ENCODE assay signal across 8 cellular contexts in genomic region chr1:181676269-181676668, GRCh38.
DNase-seq lines count a peak whose midpoint lies in the region; ATAC-seq and TF ChIP-seq lines count a peak whose summit lies in the region.

No MANE protein-coding gene starts in this region.

- H3K27ac ChIP-seq in esophagus muscularis mucosa (replicated peaks in 1 of 4): no peak overlapping the region

- ATAC-seq in HG02642 (IDR thresholded peaks at IDR 0.05; ENCODE audit: poor library complexity, unreplicated experiment) (peak; percentile 62), sciatic nerve (peak; percentile 46), HG02588 (IDR thresholded peaks at IDR 0.05; ENCODE audit: unreplicated experiment) (no peak), GM18858 (IDR thresholded peaks at IDR 0.05; ENCODE audit: unreplicated experiment) (no peak)

- intact Hi-C loops in esophagus muscularis mucosa (cut with DNase I) (loop anchor here (1.0 kb wide), 1 partner anchor 197 kb away; no protein-coding TSS in a partner anchor), sciatic nerve (cut with DNase I) (no loop called here)

- no peak overlapping the region for H3K4me3 ChIP-seq in esophagus muscularis mucosa

- peak; percentile 45 to 64 (median 51) for TF ChIP-seq CTCF in esophagus muscularis mucosa (IDR thresholded peaks at IDR 0.05)

- no peaks in the 10 kb centered on the region for H3K9me3 ChIP-seq in esophagus muscularis mucosa

- DNase-seq in SHP77 (lab: John Stamatoyannopoulos, UW): peak; percentile 2 to 38
- DNase-seq in SHP77 treated with DMSO at 0.1 percent for 48 hours (lab: John Stamatoyannopoulos, UW): no peak
- peak; percentile 12 for DNase-seq in NCI-H748 treated with DMSO at 0.1 percent for 48 hours (lab: John Stamatoyannopoulos, UW)
- DNase-seq in esophagus muscularis mucosa (ENCODE audit: extremely low spot score): no peak
- DNase-seq in sciatic nerve (ENCODE audit: low spot score): no peak

- no peaks in the 10 kb centered on the region for H3K36me3 ChIP-seq in esophagus muscularis mucosa

- WGBS in esophagus muscularis mucosa: 34% methylated on average over 6 of the region's 6 CpGs

- no peaks in the 10 kb centered on the region for H3K27me3 ChIP-seq in esophagus muscularis mucosa

- TF ChIP-seq EP300 in esophagus muscularis mucosa (IDR thresholded peaks at IDR 0.05): no peak

- TF ChIP-seq POLR2A in esophagus muscularis mucosa (IDR thresholded peaks at IDR 0.05; ENCODE audit: low read depth): no peak

- H3K4me1 ChIP-seq in esophagus muscularis mucosa: no peaks in the 10 kb centered on the region

Comparison
In these comparisons a context has a peak if more than half of its experiments do, and no peak if none do; other contexts are left out.
1. DNase-seq: peak in SHP77 (2 of 2) and NCI-H748 treated with DMSO at 0.1 percent for 48 hours (single experiment); none in SHP77 treated with DMSO at 0.1 percent for 48 hours (single experiment), esophagus muscularis mucosa (single experiment) and sciatic nerve (single experiment).
2. ATAC-seq: peak in HG02642 (single experiment) and sciatic nerve (single experiment); none in HG02588 (single experiment) and GM18858 (single experiment).